In the genomic region with DNA sequence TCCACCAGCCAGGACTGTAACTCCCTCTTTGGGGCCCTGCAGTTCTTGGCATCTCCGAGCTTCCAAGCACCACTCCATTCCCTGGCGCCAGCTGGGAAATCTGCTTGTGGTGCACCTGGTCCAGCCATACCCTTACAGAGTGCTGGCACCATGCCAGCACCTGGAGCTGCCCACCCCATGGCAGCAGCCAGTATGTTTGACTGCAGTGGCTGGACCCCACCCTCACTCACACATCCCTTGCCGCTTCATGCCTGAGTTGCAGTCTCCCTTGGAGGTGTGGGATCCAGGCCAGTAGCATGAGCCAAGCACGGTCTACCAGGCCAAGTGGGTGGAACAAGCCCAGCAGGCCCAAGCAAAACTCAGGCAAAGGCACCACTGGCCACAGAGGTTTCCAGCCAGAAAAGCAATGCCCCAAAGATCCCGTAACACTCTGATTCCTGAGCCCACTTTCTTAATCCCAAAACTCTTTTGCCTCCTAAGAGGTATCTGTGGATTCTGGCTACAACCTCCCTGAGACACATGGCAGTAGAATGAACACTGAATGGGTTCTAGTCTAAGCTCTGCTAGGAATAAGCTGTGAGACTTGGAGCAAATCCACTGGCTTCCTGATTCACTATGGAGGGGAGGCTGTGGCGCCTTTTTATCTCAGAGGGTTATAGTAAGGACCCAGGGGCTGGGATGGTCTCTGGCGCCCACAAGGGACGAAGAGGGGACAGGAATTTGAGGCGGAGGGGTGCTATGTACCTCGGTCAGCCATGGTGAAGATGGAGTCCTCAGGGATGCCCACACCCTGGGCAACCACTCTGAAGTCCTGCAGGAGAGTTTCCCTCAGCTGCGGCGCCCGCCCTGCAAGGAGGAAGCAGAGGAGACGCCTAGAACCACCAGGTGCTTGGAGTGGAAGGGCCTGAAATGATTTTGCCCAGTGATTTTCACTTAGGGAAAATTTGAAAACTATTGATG, we compare ENCODE assay signal across 15 cellular contexts. TPM values are rescaled to one million over a fixed set of nuclear protein-coding genes. Genes with fewer than 3 reads are reported as not detected.
DNase-seq lines count a peak whose midpoint lies in the region; ATAC-seq and TF ChIP-seq lines count a peak whose summit lies in the region.
"Had no signal": no experiment of that assay in that cellular context is flagged by ENCODE, and none has a peak within 500 bp of the region (broad histone marks: within the 10 kb centered on the region; RNA-seq: fewer than 3 reads in every experiment).

No MANE protein-coding gene starts in this region.

- no peak overlapping the region for H3K4me3 Mint-ChIP-seq in activated CD4-positive, alpha-beta T cell treated with anti-CD3 and anti-CD28 coated beads, Interleukin-2, amount 10 ng/mL, durations not matched to agents 7 days and 5 days

- H3K27me3 ChIP-seq in fibroblast of lung (ENCODE audit: control insufficient read depth, insufficient read depth, low read length) = peaks cover 28% of the 10 kb centered on the region
- peaks cover 35% of the 10 kb centered on the region for H3K27me3 ChIP-seq in osteoblast (ENCODE audit: insufficient read depth, low read length)

- no peak for ATAC-seq in GM21619 (IDR thresholded peaks at IDR 0.05; ENCODE audit: unreplicated experiment)
- ATAC-seq in HG03159 (IDR thresholded peaks at IDR 0.05; ENCODE audit: unreplicated experiment) = no peak
- no peak for ATAC-seq in HG02840 (IDR thresholded peaks at IDR 0.05; ENCODE audit: low FRiP score, unreplicated experiment)

- H3K9me3 Mint-ChIP-seq in activated CD4-positive, alpha-beta T cell treated with anti-CD3 and anti-CD28 coated beads, Interleukin-2, amount 10 ng/mL, durations not matched to agents 7 days and 5 days = no peaks in the 10 kb centered on the region

- peak in 1 of 2 donors; percentile 13 for TF ChIP-seq CTCF in fibroblast of lung (conservative IDR thresholded peaks at IDR 0.05 in 1 of 2, IDR thresholded peaks at IDR 0.05 in 1 of 2; ENCODE audit: low read depth in 1 of 2, low read length in 2 of 2)
- no peak for TF ChIP-seq CTCF in osteoblast (IDR thresholded peaks at IDR 0.05; ENCODE audit: extremely low read depth, low read depth, low read length)

- H3K36me3 ChIP-seq in fibroblast of lung (ENCODE audit: control insufficient read depth, insufficient read depth, low read length) = no peaks in the 10 kb centered on the region
- no peaks in the 10 kb centered on the region for H3K36me3 ChIP-seq in osteoblast (ENCODE audit: insufficient read depth, low read length)

- CTCF ChIA-PET in activated CD4-positive, alpha-beta T cell treated with anti-CD3 and anti-CD28 coated beads, Interleukin-2, amount 10 ng/mL, durations not matched to agents 7 days and 5 days (lab: Charles Lee) = interaction anchor here (1.6 to 3.2 kb wide), 2 partner anchors 10 to 13 kb away, joined by 3 to 10 read pairs; no protein-coding TSS in a partner anchor

- H3K79me2 ChIP-seq in fibroblast of lung (ENCODE audit: control insufficient read depth, insufficient read depth, low read length) (no peaks in the 10 kb centered on the region), osteoblast (ENCODE audit: insufficient read depth, low read length) (no peaks in the 10 kb centered on the region)

- H3K4me2 ChIP-seq in fibroblast of lung (ENCODE audit: extremely low read depth, insufficient read depth, low read length) = no peak overlapping the region
- no peak overlapping the region for H3K4me2 ChIP-seq in osteoblast (ENCODE audit: insufficient read depth, low read length)

- H3K9ac ChIP-seq in fibroblast of lung (ENCODE audit: insufficient read depth, low read length) = no peak overlapping the region

- H3K4me1 Mint-ChIP-seq in activated CD4-positive, alpha-beta T cell treated with anti-CD3 and anti-CD28 coated beads, Interleukin-2, amount 10 ng/mL, durations not matched to agents 7 days and 5 days = no peaks in the 10 kb centered on the region

- H3K4me3 ChIP-seq in fibroblast of lung (replicated peaks in 1 of 4; ENCODE audit: control extremely low read depth in 1 of 4, insufficient read depth in 1 of 4, low read depth in 3 of 4, low read length in 4 of 4) (no peak overlapping the region), osteoblast (ENCODE audit: insufficient read depth, low read length) (no peak overlapping the region)

- H3K27ac ChIP-seq in fibroblast of lung (ENCODE audit: insufficient read depth, low read length) = no peak overlapping the region
- H3K27ac ChIP-seq in osteoblast (ENCODE audit: low read depth, low read length) = no peak overlapping the region

- no peak overlapping the region for H3K27ac Mint-ChIP-seq in activated CD4-positive, alpha-beta T cell treated with anti-CD3 and anti-CD28 coated beads, Interleukin-2, amount 10 ng/mL, durations not matched to agents 7 days and 5 days

- H4K20me1 ChIP-seq in fibroblast of lung (ENCODE audit: control insufficient read depth, extremely low read depth, insufficient read depth, low read length) (no peaks in the 10 kb centered on the region), osteoblast (ENCODE audit: insufficient read depth, low read length) (no peaks in the 10 kb centered on the region)

- peaks cover 7% of the 10 kb centered on the region for H3K27me3 Mint-ChIP-seq in activated CD4-positive, alpha-beta T cell treated with anti-CD3 and anti-CD28 coated beads, Interleukin-2, amount 10 ng/mL, durations not matched to agents 7 days and 5 days

- no peaks in the 10 kb centered on the region for H3K36me3 Mint-ChIP-seq in activated CD4-positive, alpha-beta T cell treated with anti-CD3 and anti-CD28 coated beads, Interleukin-2, amount 10 ng/mL, durations not matched to agents 7 days and 5 days (ENCODE audit: low read depth)

- no peaks in the 10 kb centered on the region for H3K4me1 ChIP-seq in fibroblast of lung (ENCODE audit: control insufficient read depth, extremely low read depth, insufficient read depth, low read length)
- no peaks in the 10 kb centered on the region for H3K4me1 ChIP-seq in osteoblast (ENCODE audit: insufficient read depth, low read length)

- DNase-seq in DMS79 (lab: John Stamatoyannopoulos, UW) (peak; percentile 96), NCI-H446 treated with DMSO at 0.1 percent for 48 hours (lab: John Stamatoyannopoulos, UW) (peak; percentile 67), fibroblast of lung (ENCODE audit: low read depth in 2 of 2) (peak; percentile 35 to 52), osteoblast (ENCODE audit: insufficient read length, low spot score, missing footprints) (peak; percentile 55)
- DNase-seq in activated CD4-positive, alpha-beta T cell treated with anti-CD3 and anti-CD28 coated beads, Interleukin-2, amount 10 ng/mL, durations not matched to agents 7 days and 5 days = no peak
- DNase-seq: activated T-cell treated with anti-CD3 and anti-CD28 coated beads, Interleukin-2, amount 50 U/mL, for 1 hour; DND-41; NCI-H187 had no signal

- H3K9me3 ChIP-seq in fibroblast of lung (ENCODE audit: control insufficient read depth, insufficient read depth, low read depth, low read length) (no peaks in the 10 kb centered on the region), osteoblast (ENCODE audit: low read depth, low read length) (no peaks in the 10 kb centered on the region)

- H2AFZ ChIP-seq in fibroblast of lung (ENCODE audit: low read length) = no peak overlapping the region
- H2AFZ ChIP-seq in osteoblast (ENCODE audit: low read length) = peak overlapping the region; percentile 25

- POLR2A ChIA-PET in activated CD4-positive, alpha-beta T cell treated with anti-CD3 and anti-CD28 coated beads, Interleukin-2, amount 10 ng/mL, durations not matched to agents 7 days and 5 days (lab: Charles Lee) = no interaction called here

RNA-seq across cellular contexts. Expression of a gene that starts 5.6 kb away (rescaled TPM):
- 0.17 and 0.51 TPM in 2 replicates for total RNA-seq in fibroblast of lung
- 0.07 and 0.15 TPM in 2 replicates for polyA plus RNA-seq in fibroblast of lung
- polyA plus RNA-seq in fibroblast of lung (2012) = 0.15 and 0.17 TPM in 2 replicates
- 6.1 TPM in 1 of 2 replicates, not detected in the other for polyA minus RNA-seq in fibroblast of lung (ENCODE audit: low replicate concordance)
- not detected in 2 replicates for total RNA-seq in osteoblast
- total RNA-seq in activated CD4-positive, alpha-beta T cell treated with anti-CD3 and anti-CD28 coated beads, Interleukin-2, amount 10 ng/mL, durations not matched to agents 7 days and 5 days = not detected
- total RNA-seq: endothelial cell of umbilical vein; mesenteric fat pad; T-helper 1 cell treated with Interleukin-12 subunit alpha and Interleukin-12 subunit beta and Interleukin-4 antibody, amounts not matched to agents 30 ng/mL and 1 ng/mL, for 36 hours; urinary bladder had no signal
- polyA plus RNA-seq: endothelial cell of umbilical vein had no signal

RNA-seq across cellular contexts. Expression of a gene that starts 26.6 kb away (rescaled TPM):
- total RNA-seq in fibroblast of lung (not detected in 2 replicates), osteoblast (not detected in 2 replicates)
- polyA plus RNA-seq in fibroblast of lung = not detected in 2 replicates
- polyA plus RNA-seq in fibroblast of lung (2012) = not detected in 2 replicates
- polyA minus RNA-seq in fibroblast of lung (ENCODE audit: low replicate concordance) = not detected in 2 replicates
- total RNA-seq in activated CD4-positive, alpha-beta T cell treated with anti-CD3 and anti-CD28 coated beads, Interleukin-2, amount 10 ng/mL, durations not matched to agents 7 days and 5 days = not detected
- total RNA-seq: T-helper 1 cell treated with Interleukin-12 subunit alpha and Interleukin-12 subunit beta and Interleukin-4 antibody, amounts not matched to agents 30 ng/mL and 1 ng/mL, for 36 hours had no signal
